Comparison of ENCODE assay signal across 18 cellular contexts in the genomic region with DNA sequence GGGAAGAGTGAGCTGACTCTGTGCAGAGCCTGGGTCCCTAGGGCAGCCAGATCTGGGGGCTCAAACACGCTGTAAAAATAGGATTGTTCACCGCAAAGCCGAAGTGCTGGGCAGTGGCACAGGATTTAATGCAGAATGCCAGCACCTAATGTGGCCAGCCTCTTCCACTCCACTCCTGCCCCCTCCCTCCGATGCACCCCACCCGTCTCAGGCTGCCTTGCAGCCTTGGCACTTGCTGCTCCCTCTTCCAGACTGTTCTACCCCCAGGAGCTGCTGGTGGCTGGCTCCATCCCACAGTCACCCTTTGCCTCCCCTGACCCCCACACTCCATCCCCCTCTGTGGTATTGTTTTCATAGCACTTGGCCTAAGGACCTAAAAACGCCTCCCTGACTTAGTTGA.
DNase-seq lines count a peak whose midpoint lies in the region; ATAC-seq, FAIRE-seq and TF ChIP-seq lines count a peak whose summit lies in the region.
"Had no signal": no experiment of that assay in that cellular context is flagged by ENCODE, and none has a peak within 500 bp of the region (broad histone marks: within the 10 kb centered on the region; RNA-seq: fewer than 3 reads in every experiment).

No MANE protein-coding gene starts in this region.

- no peaks in the 10 kb centered on the region for H3K36me3 ChIP-seq in SJCRH30
- H3K36me3 ChIP-seq: suprapubic skin had no signal

- no peak overlapping the region for H3K27ac ChIP-seq in SJCRH30
- H3K27ac ChIP-seq: lower lobe of right lung, suprapubic skin had no signal

- H3K4me1 Mint-ChIP-seq in activated naive CD4-positive, alpha-beta T cell treated with anti-CD3 and anti-CD28 coated beads, Interleukin-2, amount 10 ng/mL, durations not matched to agents 7 days and 5 days, result peaks cover 74% of the 10 kb centered on the region
- H3K4me1 Mint-ChIP-seq in activated T-helper 1 cell treated with anti-CD3 and anti-CD28 coated beads, Interleukin-12 subunit alpha, Interleukin-12 subunit beta, Interleukin-2, Interleukin-4 antibody, amounts not matched to agents 30 ng/mL and 10 ng/mL and 1 ng/mL, durations not matched to agents 14 hours and 24 hours and 36 hours (ENCODE audit: low read depth), result peaks cover 100% of the 10 kb centered on the region
- H3K4me1 Mint-ChIP-seq in glutamatergic neuron (ENCODE audit: low read depth, unreplicated experiment), result peaks cover 38% of the 10 kb centered on the region
- H3K4me1 Mint-ChIP-seq in stimulated activated naive B cell treated with anti-CD40 and anti-IgM and Interleukin-4, amounts not matched to agents 10 μg/mL and 1 μg/mL and 100 μg/mL, for 72 hours, result peaks cover 46 to 59% of the 10 kb centered on the region in 2 donors

- no peak for FAIRE-seq in H54 (lab: Jason Lieb, UNC)

- H3K9me3 Mint-ChIP-seq in activated naive CD4-positive, alpha-beta T cell treated with anti-CD3 and anti-CD28 coated beads, Interleukin-2, amount 10 ng/mL, durations not matched to agents 7 days and 5 days, result peaks cover 5% of the 10 kb centered on the region
- H3K9me3 Mint-ChIP-seq in activated T-helper 1 cell treated with anti-CD3 and anti-CD28 coated beads, Interleukin-12 subunit alpha, Interleukin-12 subunit beta, Interleukin-2, Interleukin-4 antibody, amounts not matched to agents 30 ng/mL and 10 ng/mL and 1 ng/mL, durations not matched to agents 14 hours and 24 hours and 36 hours, result peaks cover 5% of the 10 kb centered on the region
- peaks cover 18% of the 10 kb centered on the region for H3K9me3 Mint-ChIP-seq in glutamatergic neuron (ENCODE audit: unreplicated experiment)
- H3K9me3 Mint-ChIP-seq in stimulated activated naive B cell treated with anti-CD40 and anti-IgM and Interleukin-4, amounts not matched to agents 10 μg/mL and 1 μg/mL and 100 μg/mL, for 72 hours, result peaks cover 4 to 6% of the 10 kb centered on the region in 2 donors

- H3K9me3 ChIP-seq in SJCRH30 (replicated peaks), result no peaks in the 10 kb centered on the region
- H3K9me3 ChIP-seq: lower lobe of right lung, suprapubic skin had no signal

- no peak for TF ChIP-seq POLR2A in H54 (IDR thresholded peaks at IDR 0.05; ENCODE audit: low read depth, low read length)

- 0 out of 2 replicates have a peak, but pooled peaks cover 4% of the 10 kb centered on the region for H3K27me3 ChIP-seq in SJCRH30
- H3K27me3 ChIP-seq: suprapubic skin had no signal

- no peaks in the 10 kb centered on the region for H3K4me1 ChIP-seq in SJCRH30
- H3K4me1 ChIP-seq: suprapubic skin had no signal

- no peak for DNase-seq in activated naive CD4-positive, alpha-beta T cell treated with anti-CD3 and anti-CD28 coated beads, Interleukin-2, amount 10 ng/mL, durations not matched to agents 7 days and 5 days
- no peak for DNase-seq in activated naive CD4-positive, alpha-beta T cell treated with anti-CD3 and anti-CD28 coated beads, Interleukin-2, amount 50 U/mL, for 16 hours
- DNase-seq in activated T-helper 1 cell treated with anti-CD3 and anti-CD28 coated beads, Interleukin-12 subunit alpha, Interleukin-12 subunit beta, Interleukin-2, Interleukin-4 antibody, amounts not matched to agents 30 ng/mL and 10 ng/mL and 1 ng/mL, durations not matched to agents 14 hours and 24 hours and 36 hours (ENCODE audit: low spot score), result no peak
- DNase-seq in glutamatergic neuron (no peak), SJCRH30 (no peak), H54 (ENCODE audit: insufficient read length, low spot score) (no peak)
- no peak for DNase-seq in stimulated activated naive B cell treated with anti-CD40 and anti-IgM and Interleukin-4, amounts not matched to agents 10 μg/mL and 1 μg/mL and 100 μg/mL, for 72 hours
- DNase-seq: activated CD4-positive, alpha-beta T cell treated with anti-CD3 and anti-CD28 coated beads for 1 hour; cortex of kidney; erythroblast; H7; Kasumi-1; lower lobe of right lung; NCI-H1417; NCI-H2227 treated with DMSO at 0.1 percent for 48 hours had no signal

- CTCF ChIA-PET in activated naive CD4-positive, alpha-beta T cell treated with anti-CD3 and anti-CD28 coated beads, Interleukin-2, amount 10 ng/mL, durations not matched to agents 7 days and 5 days (lab: Charles Lee), result interaction anchor here (0.9 to 5.9 kb wide), 2 partner anchors 16 to 137 kb away, joined by 5 to 30 read pairs; no protein-coding TSS in a partner anchor

- no peak for TF ChIP-seq CTCF in glutamatergic neuron (IDR thresholded peaks at IDR 0.05; ENCODE audit: partially characterized antibody, unreplicated experiment)

- no peak overlapping the region for H3K4me3 ChIP-seq in SJCRH30
- H3K4me3 ChIP-seq: lower lobe of right lung, suprapubic skin had no signal

- H3K4me3 Mint-ChIP-seq in activated naive CD4-positive, alpha-beta T cell treated with anti-CD3 and anti-CD28 coated beads, Interleukin-2, amount 10 ng/mL, durations not matched to agents 7 days and 5 days, result no peak overlapping the region
- H3K4me3 Mint-ChIP-seq in activated T-helper 1 cell treated with anti-CD3 and anti-CD28 coated beads, Interleukin-12 subunit alpha, Interleukin-12 subunit beta, Interleukin-2, Interleukin-4 antibody, amounts not matched to agents 30 ng/mL and 10 ng/mL and 1 ng/mL, durations not matched to agents 14 hours and 24 hours and 36 hours, result peak overlapping the region; percentile 75
- peak overlapping the region; percentile 50 for H3K4me3 Mint-ChIP-seq in glutamatergic neuron (ENCODE audit: unreplicated experiment)
- no peak overlapping the region for H3K4me3 Mint-ChIP-seq in stimulated activated naive B cell treated with anti-CD40 and anti-IgM and Interleukin-4, amounts not matched to agents 10 μg/mL and 1 μg/mL and 100 μg/mL, for 72 hours
- H3K4me3 Mint-ChIP-seq: nephron had no signal

- no peaks in the 10 kb centered on the region for H3K27me3 Mint-ChIP-seq in activated naive CD4-positive, alpha-beta T cell treated with anti-CD3 and anti-CD28 coated beads, Interleukin-2, amount 10 ng/mL, durations not matched to agents 7 days and 5 days
- H3K27me3 Mint-ChIP-seq in activated T-helper 1 cell treated with anti-CD3 and anti-CD28 coated beads, Interleukin-12 subunit alpha, Interleukin-12 subunit beta, Interleukin-2, Interleukin-4 antibody, amounts not matched to agents 30 ng/mL and 10 ng/mL and 1 ng/mL, durations not matched to agents 14 hours and 24 hours and 36 hours (ENCODE audit: insufficient read depth), result no peaks in the 10 kb centered on the region
- H3K27me3 Mint-ChIP-seq in glutamatergic neuron (ENCODE audit: unreplicated experiment), result peaks cover 15% of the 10 kb centered on the region
- no peaks in the 10 kb centered on the region for H3K27me3 Mint-ChIP-seq in stimulated activated naive B cell treated with anti-CD40 and anti-IgM and Interleukin-4, amounts not matched to agents 10 μg/mL and 1 μg/mL and 100 μg/mL, for 72 hours

- peaks cover 72% of the 10 kb centered on the region for H3K36me3 Mint-ChIP-seq in activated naive CD4-positive, alpha-beta T cell treated with anti-CD3 and anti-CD28 coated beads, Interleukin-2, amount 10 ng/mL, durations not matched to agents 7 days and 5 days
- H3K36me3 Mint-ChIP-seq in activated T-helper 1 cell treated with anti-CD3 and anti-CD28 coated beads, Interleukin-12 subunit alpha, Interleukin-12 subunit beta, Interleukin-2, Interleukin-4 antibody, amounts not matched to agents 30 ng/mL and 10 ng/mL and 1 ng/mL, durations not matched to agents 14 hours and 24 hours and 36 hours (ENCODE audit: low read depth), result peaks cover 74% of the 10 kb centered on the region
- peaks cover 20% of the 10 kb centered on the region for H3K36me3 Mint-ChIP-seq in glutamatergic neuron (ENCODE audit: unreplicated experiment)
- H3K36me3 Mint-ChIP-seq in stimulated activated naive B cell treated with anti-CD40 and anti-IgM and Interleukin-4, amounts not matched to agents 10 μg/mL and 1 μg/mL and 100 μg/mL, for 72 hours, result peaks cover 54 to 71% of the 10 kb centered on the region in 2 donors

- intact Hi-C loops in activated T-helper 1 cell treated with anti-CD3 and anti-CD28 coated beads, Interleukin-12 subunit alpha, Interleukin-12 subunit beta, Interleukin-2, Interleukin-4 antibody, amounts not matched to agents 30 ng/mL and 10 ng/mL and 1 ng/mL, durations not matched to agents 14 hours and 24 hours and 36 hours (cut with micrococcal nuclease), result loop anchor here (10.0 kb wide), 1 partner anchor 333 kb away; no protein-coding TSS in a partner anchor

- H3K27ac Mint-ChIP-seq in activated naive CD4-positive, alpha-beta T cell treated with anti-CD3 and anti-CD28 coated beads, Interleukin-2, amount 10 ng/mL, durations not matched to agents 7 days and 5 days, result peak overlapping the region; percentile 57
- H3K27ac Mint-ChIP-seq in activated T-helper 1 cell treated with anti-CD3 and anti-CD28 coated beads, Interleukin-12 subunit alpha, Interleukin-12 subunit beta, Interleukin-2, Interleukin-4 antibody, amounts not matched to agents 30 ng/mL and 10 ng/mL and 1 ng/mL, durations not matched to agents 14 hours and 24 hours and 36 hours, result peak overlapping the region; percentile 96
- peak overlapping the region; percentile 65 for H3K27ac Mint-ChIP-seq in glutamatergic neuron (ENCODE audit: unreplicated experiment)
- peak overlapping the region; percentile 39 for H3K27ac Mint-ChIP-seq in stimulated activated naive B cell treated with anti-CD40 and anti-IgM and Interleukin-4, amounts not matched to agents 10 μg/mL and 1 μg/mL and 100 μg/mL, for 72 hours

- ATAC-seq in stimulated activated naive B cell treated with anti-CD40 and anti-IgM and Interleukin-4, amounts not matched to agents 10 μg/mL and 1 μg/mL and 100 μg/mL, for 72 hours (replicated peaks), result no peak
- no peak for ATAC-seq in GM19324 (IDR thresholded peaks at IDR 0.05; ENCODE audit: low FRiP score, unreplicated experiment)
- ATAC-seq: lower lobe of right lung had no signal

Comparison
In these comparisons a context has a peak if more than half of its experiments do, and no peak if none do; other contexts are left out.
1. H3K27ac Mint-ChIP-seq: peak in every context shown above with its lines; median percentile 96 in activated T-helper 1 cell treated with anti-CD3 and anti-CD28 coated beads, Interleukin-12 subunit alpha, Interleukin-12 subunit beta, Interleukin-2, Interleukin-4 antibody, amounts not matched to agents 30 ng/mL and 10 ng/mL and 1 ng/mL, durations not matched to agents 14 hours and 24 hours and 36 hours; 65 in glutamatergic neuron; 57 in activated naive CD4-positive, alpha-beta T cell treated with anti-CD3 and anti-CD28 coated beads, Interleukin-2, amount 10 ng/mL, durations not matched to agents 7 days and 5 days; 39 in stimulated activated naive B cell treated with anti-CD40 and anti-IgM and Interleukin-4, amounts not matched to agents 10 μg/mL and 1 μg/mL and 100 μg/mL, for 72 hours.
2. H3K4me3 Mint-ChIP-seq: peak in activated T-helper 1 cell treated with anti-CD3 and anti-CD28 coated beads, Interleukin-12 subunit alpha, Interleukin-12 subunit beta, Interleukin-2, Interleukin-4 antibody, amounts not matched to agents 30 ng/mL and 10 ng/mL and 1 ng/mL, durations not matched to agents 14 hours and 24 hours and 36 hours (single experiment) and glutamatergic neuron (single experiment); none in activated naive CD4-positive, alpha-beta T cell treated with anti-CD3 and anti-CD28 coated beads, Interleukin-2, amount 10 ng/mL, durations not matched to agents 7 days and 5 days (single experiment) and stimulated activated naive B cell treated with anti-CD40 and anti-IgM and Interleukin-4, amounts not matched to agents 10 μg/mL and 1 μg/mL and 100 μg/mL, for 72 hours (0 of 2).